Comparison of ENCODE assay signal across 9 cellular contexts in the genomic region with DNA sequence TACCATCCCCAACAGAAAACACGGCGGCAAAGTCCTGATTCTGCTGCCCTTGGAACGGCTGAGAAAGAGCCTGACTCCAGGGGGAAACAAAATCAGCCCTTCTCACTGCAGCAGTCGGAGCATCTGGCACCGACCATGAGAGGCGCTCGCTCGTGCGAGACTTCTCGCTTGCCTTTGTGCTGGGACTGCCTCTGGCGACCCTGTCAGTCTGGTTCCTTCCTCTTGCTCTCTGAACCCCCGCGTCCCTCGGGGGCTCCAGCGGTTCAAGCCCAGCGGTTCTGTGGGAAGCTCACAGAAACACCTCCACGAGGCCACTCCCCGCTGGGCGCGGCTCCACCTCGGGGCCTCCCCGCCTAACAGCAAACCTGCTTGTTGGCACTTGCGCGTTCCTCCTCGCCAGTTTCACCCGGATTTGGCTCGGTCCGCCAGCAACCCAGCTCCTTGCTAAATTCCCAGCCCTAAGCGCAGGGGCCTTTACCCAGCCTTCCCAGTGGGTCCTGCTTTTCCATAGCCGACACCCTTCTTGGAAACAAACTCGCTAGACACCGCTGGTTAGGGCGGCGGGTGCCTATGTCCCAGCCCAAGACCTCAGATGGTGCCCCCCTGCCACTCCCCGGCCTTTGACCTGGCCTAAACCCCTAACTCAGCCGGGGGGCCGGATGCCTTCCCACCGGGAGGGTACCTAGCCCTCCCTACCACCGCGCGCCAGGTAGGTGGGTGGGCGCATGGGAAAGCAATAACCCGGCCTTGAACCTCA. TPM values are rescaled to one million over a fixed set of nuclear protein-coding genes. Genes with fewer than 3 reads are reported as not detected.
DNase-seq lines count a peak whose midpoint lies in the region; ATAC-seq and TF ChIP-seq lines count a peak whose summit lies in the region.
"Had no signal": no experiment of that assay in that cellular context is flagged by ENCODE, and none has a peak within 500 bp of the region (broad histone marks: within the 10 kb centered on the region; RNA-seq: fewer than 3 reads in every experiment).

No MANE protein-coding gene starts in this region.

- H3K27ac ChIP-seq in gastrocnemius medialis = peak overlapping the region; percentile 74 to 82 (median 80)

- peaks cover 34 to 39% of the 10 kb centered on the region in 2 donors for H3K4me1 ChIP-seq in gastrocnemius medialis

- intact Hi-C loops in gastrocnemius medialis (cut with DNase I; ENCODE audit: low total_unique reads) = loop anchor here (5.0 to 10.0 kb wide), 2 partner anchors 750 to 898 kb away; a partner anchor contains a TSS

- no peaks in the 10 kb centered on the region for H3K36me3 ChIP-seq in gastrocnemius medialis

- no peaks in the 10 kb centered on the region for H3K9me3 ChIP-seq in gastrocnemius medialis

- in situ Hi-C loops in ACHN (cut with HindIII; ENCODE audit: low pct_ligation_motif_present, low pct_unique_long_range_greater_than_20kb, low sequenced_read_pairs) (no loop called here), astrocyte of the spinal cord (cut with HindIII; ENCODE audit: low sequenced_read_pairs) (no loop called here), gastrocnemius medialis (cut with MboI; ENCODE audit: low sequenced_read_pairs in 4 of 4) (loop anchor here in 2 of 4 donors (10.0 to 25.0 kb wide), 2 partner anchors 673 to 890 kb away; no protein-coding TSS in a partner anchor)

- peak overlapping the region; percentile 92 for H3K4me3 ChIP-seq in astrocyte of the spinal cord (ENCODE audit: low read depth, low read length)
- H3K4me3 ChIP-seq in iPS-11a (ENCODE audit: low read depth, low read length) = peak overlapping the region; percentile 98
- peak overlapping the region; percentile 58 to 74 (median 68) for H3K4me3 ChIP-seq in gastrocnemius medialis

- H3K27me3 ChIP-seq in gastrocnemius medialis = no peaks in the 10 kb centered on the region

- ATAC-seq in GM18909 (IDR thresholded peaks at IDR 0.05; ENCODE audit: poor library complexity, unreplicated experiment) (peak; percentile 53), gastrocnemius medialis (peak; percentile 21 to 29), HG02678 (IDR thresholded peaks at IDR 0.05; ENCODE audit: unreplicated experiment) (no peak)

- no peak for TF ChIP-seq POLR2A in gastrocnemius medialis (IDR thresholded peaks at IDR 0.05)

- TF ChIP-seq CTCF in astrocyte of the spinal cord (IDR thresholded peaks at IDR 0.05; ENCODE audit: low read depth, low read length) (peak; percentile 46), gastrocnemius medialis (IDR thresholded peaks at IDR 0.05 in 4 of 5, conservative IDR thresholded peaks at IDR 0.05 in 1 of 5) (peak in 1 of 5 experiments; percentile 12)

- DNase-seq in ACHN (peak; percentile 75), NCI-H2081 (lab: John Stamatoyannopoulos, UW) (peak; percentile 59 to 84), astrocyte of the spinal cord (ENCODE audit: low read depth, low spot score) (peak; percentile 79), gastrocnemius medialis (peak; percentile 22 to 52), AML-193 (lab: John Stamatoyannopoulos, UW) (no peak)
- DNase-seq: naive B cell had no signal

RNA-seq across cellular contexts. Expression of a gene that starts 2.2 kb away (rescaled TPM):
- total RNA-seq in gastrocnemius medialis = 10 to 100 TPM in 3 of 4 donors, 1 to 10 TPM in 1; 2.1 to 14.9 (median 12.3) TPM

Comparison
In these comparisons a context has a peak if more than half of its experiments do, and no peak if none do; other contexts are left out.
1. DNase-seq: peak in ACHN (single experiment), NCI-H2081 (2 of 2), astrocyte of the spinal cord (single experiment) and gastrocnemius medialis (2 of 2); none in AML-193 (0 of 2).
2. Peak in every context shown above with its lines, with median percentiles within 50 percentile points of each other: H3K4me3 ChIP-seq.